1 cellular context compared by ENCODE assay signal in the genomic region with DNA sequence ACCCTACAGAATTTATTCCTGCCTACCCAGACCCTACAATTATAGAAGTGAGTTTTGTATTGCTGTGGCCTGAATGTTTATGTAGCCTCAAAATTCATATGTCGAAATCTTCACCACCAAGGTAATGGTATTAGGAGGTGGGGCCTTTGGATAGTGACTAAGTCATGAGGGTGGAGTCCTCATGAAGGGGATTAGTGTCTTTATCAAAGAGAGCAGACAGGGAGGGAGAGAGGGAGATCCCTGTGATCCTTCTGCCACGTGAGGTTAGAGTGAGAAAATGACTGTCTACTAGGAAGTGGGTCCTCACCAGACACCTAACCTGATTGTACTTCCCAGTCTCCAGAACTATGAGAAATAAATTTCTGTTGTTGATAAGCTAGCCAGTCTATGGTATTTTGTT.
TF ChIP-seq lines count a peak whose summit lies in the region.

No MANE protein-coding gene starts in this region.

TF ChIP-seq in K562, 482 proteins besides CTCF, POLR2A, EP300 and RAD21 (continued from another document and continues in another):
- TF ChIP-seq, protein P1, sequence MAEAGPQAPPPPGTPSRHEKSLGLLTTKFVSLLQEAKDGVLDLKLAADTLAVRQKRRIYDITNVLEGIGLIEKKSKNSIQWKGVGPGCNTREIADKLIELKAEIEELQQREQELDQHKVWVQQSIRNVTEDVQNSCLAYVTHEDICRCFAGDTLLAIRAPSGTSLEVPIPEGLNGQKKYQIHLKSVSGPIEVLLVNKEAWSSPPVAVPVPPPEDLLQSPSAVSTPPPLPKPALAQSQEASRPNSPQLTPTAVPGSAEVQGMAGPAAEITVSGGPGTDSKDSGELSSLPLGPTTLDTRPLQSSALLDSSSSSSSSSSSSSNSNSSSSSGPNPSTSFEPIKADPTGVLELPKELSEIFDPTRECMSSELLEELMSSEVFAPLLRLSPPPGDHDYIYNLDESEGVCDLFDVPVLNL (CRISPR knock-in tag; IDR thresholded peaks at IDR 0.05; ENCODE audit: low read depth): no peak
- TF ChIP-seq, protein P2, sequence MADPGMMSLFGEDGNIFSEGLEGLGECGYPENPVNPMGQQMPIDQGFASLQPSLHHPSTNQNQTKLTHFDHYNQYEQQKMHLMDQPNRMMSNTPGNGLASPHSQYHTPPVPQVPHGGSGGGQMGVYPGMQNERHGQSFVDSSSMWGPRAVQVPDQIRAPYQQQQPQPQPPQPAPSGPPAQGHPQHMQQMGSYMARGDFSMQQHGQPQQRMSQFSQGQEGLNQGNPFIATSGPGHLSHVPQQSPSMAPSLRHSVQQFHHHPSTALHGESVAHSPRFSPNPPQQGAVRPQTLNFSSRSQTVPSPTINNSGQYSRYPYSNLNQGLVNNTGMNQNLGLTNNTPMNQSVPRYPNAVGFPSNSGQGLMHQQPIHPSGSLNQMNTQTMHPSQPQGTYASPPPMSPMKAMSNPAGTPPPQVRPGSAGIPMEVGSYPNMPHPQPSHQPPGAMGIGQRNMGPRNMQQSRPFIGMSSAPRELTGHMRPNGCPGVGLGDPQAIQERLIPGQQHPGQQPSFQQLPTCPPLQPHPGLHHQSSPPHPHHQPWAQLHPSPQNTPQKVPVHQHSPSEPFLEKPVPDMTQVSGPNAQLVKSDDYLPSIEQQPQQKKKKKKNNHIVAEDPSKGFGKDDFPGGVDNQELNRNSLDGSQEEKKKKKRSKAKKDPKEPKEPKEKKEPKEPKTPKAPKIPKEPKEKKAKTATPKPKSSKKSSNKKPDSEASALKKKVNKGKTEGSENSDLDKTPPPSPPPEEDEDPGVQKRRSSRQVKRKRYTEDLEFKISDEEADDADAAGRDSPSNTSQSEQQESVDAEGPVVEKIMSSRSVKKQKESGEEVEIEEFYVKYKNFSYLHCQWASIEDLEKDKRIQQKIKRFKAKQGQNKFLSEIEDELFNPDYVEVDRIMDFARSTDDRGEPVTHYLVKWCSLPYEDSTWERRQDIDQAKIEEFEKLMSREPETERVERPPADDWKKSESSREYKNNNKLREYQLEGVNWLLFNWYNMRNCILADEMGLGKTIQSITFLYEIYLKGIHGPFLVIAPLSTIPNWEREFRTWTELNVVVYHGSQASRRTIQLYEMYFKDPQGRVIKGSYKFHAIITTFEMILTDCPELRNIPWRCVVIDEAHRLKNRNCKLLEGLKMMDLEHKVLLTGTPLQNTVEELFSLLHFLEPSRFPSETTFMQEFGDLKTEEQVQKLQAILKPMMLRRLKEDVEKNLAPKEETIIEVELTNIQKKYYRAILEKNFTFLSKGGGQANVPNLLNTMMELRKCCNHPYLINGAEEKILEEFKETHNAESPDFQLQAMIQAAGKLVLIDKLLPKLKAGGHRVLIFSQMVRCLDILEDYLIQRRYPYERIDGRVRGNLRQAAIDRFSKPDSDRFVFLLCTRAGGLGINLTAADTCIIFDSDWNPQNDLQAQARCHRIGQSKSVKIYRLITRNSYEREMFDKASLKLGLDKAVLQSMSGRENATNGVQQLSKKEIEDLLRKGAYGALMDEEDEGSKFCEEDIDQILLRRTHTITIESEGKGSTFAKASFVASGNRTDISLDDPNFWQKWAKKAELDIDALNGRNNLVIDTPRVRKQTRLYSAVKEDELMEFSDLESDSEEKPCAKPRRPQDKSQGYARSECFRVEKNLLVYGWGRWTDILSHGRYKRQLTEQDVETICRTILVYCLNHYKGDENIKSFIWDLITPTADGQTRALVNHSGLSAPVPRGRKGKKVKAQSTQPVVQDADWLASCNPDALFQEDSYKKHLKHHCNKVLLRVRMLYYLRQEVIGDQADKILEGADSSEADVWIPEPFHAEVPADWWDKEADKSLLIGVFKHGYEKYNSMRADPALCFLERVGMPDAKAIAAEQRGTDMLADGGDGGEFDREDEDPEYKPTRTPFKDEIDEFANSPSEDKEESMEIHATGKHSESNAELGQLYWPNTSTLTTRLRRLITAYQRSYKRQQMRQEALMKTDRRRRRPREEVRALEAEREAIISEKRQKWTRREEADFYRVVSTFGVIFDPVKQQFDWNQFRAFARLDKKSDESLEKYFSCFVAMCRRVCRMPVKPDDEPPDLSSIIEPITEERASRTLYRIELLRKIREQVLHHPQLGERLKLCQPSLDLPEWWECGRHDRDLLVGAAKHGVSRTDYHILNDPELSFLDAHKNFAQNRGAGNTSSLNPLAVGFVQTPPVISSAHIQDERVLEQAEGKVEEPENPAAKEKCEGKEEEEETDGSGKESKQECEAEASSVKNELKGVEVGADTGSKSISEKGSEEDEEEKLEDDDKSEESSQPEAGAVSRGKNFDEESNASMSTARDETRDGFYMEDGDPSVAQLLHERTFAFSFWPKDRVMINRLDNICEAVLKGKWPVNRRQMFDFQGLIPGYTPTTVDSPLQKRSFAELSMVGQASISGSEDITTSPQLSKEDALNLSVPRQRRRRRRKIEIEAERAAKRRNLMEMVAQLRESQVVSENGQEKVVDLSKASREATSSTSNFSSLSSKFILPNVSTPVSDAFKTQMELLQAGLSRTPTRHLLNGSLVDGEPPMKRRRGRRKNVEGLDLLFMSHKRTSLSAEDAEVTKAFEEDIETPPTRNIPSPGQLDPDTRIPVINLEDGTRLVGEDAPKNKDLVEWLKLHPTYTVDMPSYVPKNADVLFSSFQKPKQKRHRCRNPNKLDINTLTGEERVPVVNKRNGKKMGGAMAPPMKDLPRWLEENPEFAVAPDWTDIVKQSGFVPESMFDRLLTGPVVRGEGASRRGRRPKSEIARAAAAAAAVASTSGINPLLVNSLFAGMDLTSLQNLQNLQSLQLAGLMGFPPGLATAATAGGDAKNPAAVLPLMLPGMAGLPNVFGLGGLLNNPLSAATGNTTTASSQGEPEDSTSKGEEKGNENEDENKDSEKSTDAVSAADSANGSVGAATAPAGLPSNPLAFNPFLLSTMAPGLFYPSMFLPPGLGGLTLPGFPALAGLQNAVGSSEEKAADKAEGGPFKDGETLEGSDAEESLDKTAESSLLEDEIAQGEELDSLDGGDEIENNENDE (IDR thresholded peaks at IDR 0.05; ENCODE audit: low read depth, low read length): no peak
- TF ChIP-seq, protein P3, sequence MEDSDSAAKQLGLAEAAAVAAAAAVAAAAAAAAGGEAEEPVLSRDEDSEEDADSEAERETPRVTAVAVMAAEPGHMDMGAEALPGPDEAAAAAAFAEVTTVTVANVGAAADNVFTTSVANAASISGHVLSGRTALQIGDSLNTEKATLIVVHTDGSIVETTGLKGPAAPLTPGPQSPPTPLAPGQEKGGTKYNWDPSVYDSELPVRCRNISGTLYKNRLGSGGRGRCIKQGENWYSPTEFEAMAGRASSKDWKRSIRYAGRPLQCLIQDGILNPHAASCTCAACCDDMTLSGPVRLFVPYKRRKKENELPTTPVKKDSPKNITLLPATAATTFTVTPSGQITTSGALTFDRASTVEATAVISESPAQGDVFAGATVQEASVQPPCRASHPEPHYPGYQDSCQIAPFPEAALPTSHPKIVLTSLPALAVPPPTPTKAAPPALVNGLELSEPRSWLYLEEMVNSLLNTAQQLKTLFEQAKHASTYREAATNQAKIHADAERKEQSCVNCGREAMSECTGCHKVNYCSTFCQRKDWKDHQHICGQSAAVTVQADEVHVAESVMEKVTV (CRISPR knock-in tag; IDR thresholded peaks at IDR 0.05): no peak
- TF ChIP-seq, protein P4, sequence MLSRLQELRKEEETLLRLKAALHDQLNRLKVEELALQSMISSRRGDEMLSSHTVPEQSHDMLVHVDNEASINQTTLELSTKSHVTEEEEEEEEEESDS (CRISPR knock-in tag; IDR thresholded peaks at IDR 0.05): no peak
- TF ChIP-seq, protein P5, sequence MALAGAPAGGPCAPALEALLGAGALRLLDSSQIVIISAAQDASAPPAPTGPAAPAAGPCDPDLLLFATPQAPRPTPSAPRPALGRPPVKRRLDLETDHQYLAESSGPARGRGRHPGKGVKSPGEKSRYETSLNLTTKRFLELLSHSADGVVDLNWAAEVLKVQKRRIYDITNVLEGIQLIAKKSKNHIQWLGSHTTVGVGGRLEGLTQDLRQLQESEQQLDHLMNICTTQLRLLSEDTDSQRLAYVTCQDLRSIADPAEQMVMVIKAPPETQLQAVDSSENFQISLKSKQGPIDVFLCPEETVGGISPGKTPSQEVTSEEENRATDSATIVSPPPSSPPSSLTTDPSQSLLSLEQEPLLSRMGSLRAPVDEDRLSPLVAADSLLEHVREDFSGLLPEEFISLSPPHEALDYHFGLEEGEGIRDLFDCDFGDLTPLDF (CRISPR knock-in tag; IDR thresholded peaks at IDR 0.05): no peak
- TF ChIP-seq CBX1 (IDR thresholded peaks at IDR 0.05; ENCODE audit: low read depth) (no peak), NRF1 (conservative IDR thresholded peaks at IDR 0.05 in 1 of 2, IDR thresholded peaks at IDR 0.05 in 1 of 2) (no peak), EGR1 (conservative IDR thresholded peaks at IDR 0.05) (no peak), POLR2B (IDR thresholded peaks at IDR 0.05; ENCODE audit: low read depth, partially characterized antibody) (no peak), BRD4 (IDR thresholded peaks at IDR 0.05) (no peak), NCOA6 (IDR thresholded peaks at IDR 0.05) (no peak), PHF8 (IDR thresholded peaks at IDR 0.05; ENCODE audit: borderline replicate concordance, low read length) (no peak), ZNF431 (CRISPR knock-in tag; IDR thresholded peaks at IDR 0.05) (no peak), CXXC5 (CRISPR knock-in tag; IDR thresholded peaks at IDR 0.05) (no peak), ZNF124 (CRISPR knock-in tag; IDR thresholded peaks at IDR 0.05) (no peak), ELF2 (CRISPR knock-in tag; IDR thresholded peaks at IDR 0.05) (no peak), ZC3H11A (IDR thresholded peaks at IDR 0.05; ENCODE audit: low read depth, low read length) (no peak), ETV6 (IDR thresholded peaks at IDR 0.05; ENCODE audit: borderline replicate concordance in 1 of 2, low read depth in 2 of 2, low read length in 1 of 2) (no peak), ETV6 (CRISPR knock-in tag; IDR thresholded peaks at IDR 0.05; ENCODE audit: borderline replicate concordance) (no peak), DNMT1 (IDR thresholded peaks at IDR 0.05) (no peak), ZNF586 (CRISPR knock-in tag; conservative IDR thresholded peaks at IDR 0.05) (no peak), CAMTA2 (CRISPR knock-in tag; conservative IDR thresholded peaks at IDR 0.05) (no peak), DIDO1 (tag; IDR thresholded peaks at IDR 0.05; ENCODE audit: low read depth) (no peak), ZBTB7A (IDR thresholded peaks at IDR 0.05; ENCODE audit: borderline replicate concordance, control insufficient read depth, low read depth, low read length) (no peak), SETDB1 (IDR thresholded peaks at IDR 0.05; ENCODE audit: low read length) (no peak)
- TF ChIP-seq, protein P6, sequence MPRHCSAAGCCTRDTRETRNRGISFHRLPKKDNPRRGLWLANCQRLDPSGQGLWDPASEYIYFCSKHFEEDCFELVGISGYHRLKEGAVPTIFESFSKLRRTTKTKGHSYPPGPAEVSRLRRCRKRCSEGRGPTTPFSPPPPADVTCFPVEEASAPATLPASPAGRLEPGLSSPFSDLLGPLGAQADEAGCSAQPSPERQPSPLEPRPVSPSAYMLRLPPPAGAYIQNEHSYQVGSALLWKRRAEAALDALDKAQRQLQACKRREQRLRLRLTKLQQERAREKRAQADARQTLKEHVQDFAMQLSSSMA (CRISPR knock-in tag; IDR thresholded peaks at IDR 0.05): no peak
- TF ChIP-seq, protein P7, sequence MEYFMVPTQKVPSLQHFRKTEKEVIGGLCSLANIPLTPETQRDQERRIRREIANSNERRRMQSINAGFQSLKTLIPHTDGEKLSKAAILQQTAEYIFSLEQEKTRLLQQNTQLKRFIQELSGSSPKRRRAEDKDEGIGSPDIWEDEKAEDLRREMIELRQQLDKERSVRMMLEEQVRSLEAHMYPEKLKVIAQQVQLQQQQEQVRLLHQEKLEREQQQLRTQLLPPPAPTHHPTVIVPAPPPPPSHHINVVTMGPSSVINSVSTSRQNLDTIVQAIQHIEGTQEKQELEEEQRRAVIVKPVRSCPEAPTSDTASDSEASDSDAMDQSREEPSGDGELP (CRISPR knock-in tag; IDR thresholded peaks at IDR 0.05; ENCODE audit: borderline replicate concordance): no peak
- TF ChIP-seq, protein P8, sequence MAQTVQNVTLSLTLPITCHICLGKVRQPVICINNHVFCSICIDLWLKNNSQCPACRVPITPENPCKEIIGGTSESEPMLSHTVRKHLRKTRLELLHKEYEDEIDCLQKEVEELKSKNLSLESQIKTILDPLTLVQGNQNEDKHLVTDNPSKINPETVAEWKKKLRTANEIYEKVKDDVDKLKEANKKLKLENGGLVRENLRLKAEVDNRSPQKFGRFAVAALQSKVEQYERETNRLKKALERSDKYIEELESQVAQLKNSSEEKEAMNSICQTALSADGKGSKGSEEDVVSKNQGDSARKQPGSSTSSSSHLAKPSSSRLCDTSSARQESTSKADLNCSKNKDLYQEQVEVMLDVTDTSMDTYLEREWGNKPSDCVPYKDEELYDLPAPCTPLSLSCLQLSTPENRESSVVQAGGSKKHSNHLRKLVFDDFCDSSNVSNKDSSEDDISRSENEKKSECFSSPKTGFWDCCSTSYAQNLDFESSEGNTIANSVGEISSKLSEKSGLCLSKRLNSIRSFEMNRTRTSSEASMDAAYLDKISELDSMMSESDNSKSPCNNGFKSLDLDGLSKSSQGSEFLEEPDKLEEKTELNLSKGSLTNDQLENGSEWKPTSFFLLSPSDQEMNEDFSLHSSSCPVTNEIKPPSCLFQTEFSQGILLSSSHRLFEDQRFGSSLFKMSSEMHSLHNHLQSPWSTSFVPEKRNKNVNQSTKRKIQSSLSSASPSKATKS (CRISPR knock-in tag; IDR thresholded peaks at IDR 0.05): no peak
- TF ChIP-seq, protein P9, sequence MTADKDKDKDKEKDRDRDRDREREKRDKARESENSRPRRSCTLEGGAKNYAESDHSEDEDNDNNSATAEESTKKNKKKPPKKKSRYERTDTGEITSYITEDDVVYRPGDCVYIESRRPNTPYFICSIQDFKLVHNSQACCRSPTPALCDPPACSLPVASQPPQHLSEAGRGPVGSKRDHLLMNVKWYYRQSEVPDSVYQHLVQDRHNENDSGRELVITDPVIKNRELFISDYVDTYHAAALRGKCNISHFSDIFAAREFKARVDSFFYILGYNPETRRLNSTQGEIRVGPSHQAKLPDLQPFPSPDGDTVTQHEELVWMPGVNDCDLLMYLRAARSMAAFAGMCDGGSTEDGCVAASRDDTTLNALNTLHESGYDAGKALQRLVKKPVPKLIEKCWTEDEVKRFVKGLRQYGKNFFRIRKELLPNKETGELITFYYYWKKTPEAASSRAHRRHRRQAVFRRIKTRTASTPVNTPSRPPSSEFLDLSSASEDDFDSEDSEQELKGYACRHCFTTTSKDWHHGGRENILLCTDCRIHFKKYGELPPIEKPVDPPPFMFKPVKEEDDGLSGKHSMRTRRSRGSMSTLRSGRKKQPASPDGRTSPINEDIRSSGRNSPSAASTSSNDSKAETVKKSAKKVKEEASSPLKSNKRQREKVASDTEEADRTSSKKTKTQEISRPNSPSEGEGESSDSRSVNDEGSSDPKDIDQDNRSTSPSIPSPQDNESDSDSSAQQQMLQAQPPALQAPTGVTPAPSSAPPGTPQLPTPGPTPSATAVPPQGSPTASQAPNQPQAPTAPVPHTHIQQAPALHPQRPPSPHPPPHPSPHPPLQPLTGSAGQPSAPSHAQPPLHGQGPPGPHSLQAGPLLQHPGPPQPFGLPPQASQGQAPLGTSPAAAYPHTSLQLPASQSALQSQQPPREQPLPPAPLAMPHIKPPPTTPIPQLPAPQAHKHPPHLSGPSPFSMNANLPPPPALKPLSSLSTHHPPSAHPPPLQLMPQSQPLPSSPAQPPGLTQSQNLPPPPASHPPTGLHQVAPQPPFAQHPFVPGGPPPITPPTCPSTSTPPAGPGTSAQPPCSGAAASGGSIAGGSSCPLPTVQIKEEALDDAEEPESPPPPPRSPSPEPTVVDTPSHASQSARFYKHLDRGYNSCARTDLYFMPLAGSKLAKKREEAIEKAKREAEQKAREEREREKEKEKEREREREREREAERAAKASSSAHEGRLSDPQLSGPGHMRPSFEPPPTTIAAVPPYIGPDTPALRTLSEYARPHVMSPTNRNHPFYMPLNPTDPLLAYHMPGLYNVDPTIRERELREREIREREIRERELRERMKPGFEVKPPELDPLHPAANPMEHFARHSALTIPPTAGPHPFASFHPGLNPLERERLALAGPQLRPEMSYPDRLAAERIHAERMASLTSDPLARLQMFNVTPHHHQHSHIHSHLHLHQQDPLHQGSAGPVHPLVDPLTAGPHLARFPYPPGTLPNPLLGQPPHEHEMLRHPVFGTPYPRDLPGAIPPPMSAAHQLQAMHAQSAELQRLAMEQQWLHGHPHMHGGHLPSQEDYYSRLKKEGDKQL (CRISPR knock-in tag; IDR thresholded peaks at IDR 0.05; ENCODE audit: borderline replicate concordance): no peak
